28 cellular contexts compared by ENCODE assay signal in the genomic region with DNA sequence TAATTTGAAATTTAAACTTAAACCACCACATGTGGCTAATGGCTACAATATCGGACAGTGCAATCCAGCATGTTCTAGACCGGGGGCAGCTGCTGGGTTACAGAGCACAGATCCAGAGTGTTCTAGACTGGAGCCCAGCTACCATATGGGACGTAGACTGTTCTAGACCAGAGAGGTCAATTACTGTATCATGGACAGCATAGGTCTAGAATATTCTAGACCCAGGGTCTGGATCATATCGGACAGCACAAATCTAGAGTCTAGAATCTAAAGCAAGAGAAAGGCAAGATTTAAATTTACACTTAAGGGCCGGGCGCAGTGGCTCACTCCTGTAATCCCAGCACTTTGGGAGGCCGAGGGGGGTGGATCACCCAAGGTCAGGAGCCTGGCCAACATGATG. TPM values are rescaled to one million over a fixed set of nuclear protein-coding genes. Genes with fewer than 3 reads are reported as not detected.
"Had no signal": no experiment of that assay in that cellular context is flagged by ENCODE, and none has a peak within 500 bp of the region (broad histone marks: within the 10 kb centered on the region; RNA-seq: fewer than 3 reads in every experiment).

No MANE protein-coding gene starts in this region.

- H3K27ac ChIP-seq: stomach, suprapubic skin, testis, thoracic aorta, thyroid gland, tibial artery, tibial nerve, transverse colon, upper lobe of left lung, upper lobe of right lung, uterus, vagina had no signal

- FAIRE-seq: urothelium cell line had no signal

- H3K4me3 ChIP-seq: stomach, suprapubic skin, testis, thoracic aorta, thyroid gland, tibial artery, tibial nerve, transverse colon, upper lobe of left lung, upper lobe of right lung, uterus, vagina had no signal

- H3K4me1 ChIP-seq: stomach, thyroid gland, tibial artery, tibial nerve, transverse colon, upper lobe of left lung, upper lobe of right lung, uterus, vagina had no signal

- H3K9me3 ChIP-seq: stomach, suprapubic skin, testis, thoracic aorta, thyroid gland, tibial artery, tibial nerve, transverse colon, upper lobe of left lung, upper lobe of right lung, uterus, vagina had no signal

- H3K36me3 ChIP-seq: stomach, suprapubic skin, thoracic aorta, thyroid gland, tibial artery, tibial nerve, transverse colon, upper lobe of left lung, upper lobe of right lung, uterus, vagina had no signal

- H3K27me3 ChIP-seq: testis, thyroid gland, upper lobe of left lung, upper lobe of right lung, uterus, vagina had no signal

- DNase-seq: stimulated activated CD4-positive, alpha-beta T cell treated with anti-CD3 and anti-CD28 coated beads, Interleukin-2, amount 100 ng/mL, for 48 hours; stimulated activated CD4-positive, alpha-beta T cell treated with anti-CD3 and anti-CD28 coated beads, Interleukin-4, amount 100 ng/mL, for 1 hour; stimulated activated CD4-positive, alpha-beta T cell treated with anti-CD3 and anti-CD28 coated beads, Interleukin-4, amount 100 ng/mL, for 24 hours; stimulated activated CD4-positive, alpha-beta T cell treated with anti-CD3 and anti-CD28 coated beads, Interleukin-4, amount 100 ng/mL, for 4 hours; stimulated activated CD8-positive, alpha-beta memory T cell treated with anti-CD3 and anti-CD28 coated beads, Interleukin-4, amount 100 ng/mL, for 48 hours; stimulated activated naive B cell treated with anti-CD40 and anti-IgM and Interleukin-4, amounts not matched to agents 10 μg/mL and 1 μg/mL and 100 μg/mL, for 72 hours; stimulated activated naive CD4-positive, alpha-beta T cell; stimulated activated naive CD4-positive, alpha-beta T cell treated with Interleukin-2 at 50 U/mL for 16 hours; stimulated activated naive CD8-positive, alpha-beta T cell treated with anti-CD3 and anti-CD28 coated beads, Interleukin-15, amount 100 ng/mL, for 72 hours; stimulated activated naive CD8-positive, alpha-beta T cell treated with anti-CD3 and anti-CD28 coated beads, Interleukin-15, Interleukin-2, amounts not matched to agents 100 U/mL and 50 U/mL, for 24 hours; stomach; substantia nigra; testis; thyroid gland; tibial artery; transverse colon; trophoblast cell; upper lobe of left lung; upper lobe of right lung; uterus had no signal

- ATAC-seq: stimulated activated effector memory CD8-positive, alpha-beta T cell treated with anti-CD3 and anti-CD28 coated beads, Interleukin-12 subunit alpha, Interleukin-12 subunit beta, amount 100 ng/mL, for 72 hours; stimulated activated memory B cell treated with anti-CD40 and anti-IgM and Interleukin-4, amounts not matched to agents 10 μg/mL and 1 μg/mL and 100 μg/mL, for 72 hours; stimulated activated naive B cell treated with anti-CD40 and anti-IgM and Interleukin-4, amounts not matched to agents 10 μg/mL and 1 μg/mL and 100 μg/mL, for 72 hours; stimulated activated naive CD8-positive, alpha-beta T cell treated with anti-CD3 and anti-CD28 coated beads, Interleukin-15, amount 100 ng/mL, for 72 hours; stimulated activated naive CD8-positive, alpha-beta T cell treated with anti-CD3 and anti-CD28 coated beads, Interleukin-15, Interleukin-2, amounts not matched to agents 100 U/mL and 50 U/mL, for 24 hours; upper lobe of right lung had no signal

RNA-seq across cellular contexts. Expression of a gene that starts 37.9 kb away (rescaled TPM):
- total RNA-seq: subcutaneous adipose tissue, thoracic aorta, thyroid gland, tibial nerve, upper lobe of right lung, vagina had no signal
